ENCODE assay signal across 9 cellular contexts in genomic region chr6:150005761-150006651, GRCh38. TPM values are rescaled to one million over a fixed set of nuclear protein-coding genes. Genes with fewer than 3 reads are reported as not detected.
DNase-seq lines count a peak whose midpoint lies in the region; ATAC-seq and TF ChIP-seq lines count a peak whose summit lies in the region.
"Had no signal": no experiment of that assay in that cellular context is flagged by ENCODE, and none has a peak within 500 bp of the region (broad histone marks: within the 10 kb centered on the region; RNA-seq: fewer than 3 reads in every experiment).

No MANE protein-coding gene starts in this region.

- no peak for TF ChIP-seq POLR2A in vagina (IDR thresholded peaks at IDR 0.05)

- H3K9me3 Mint-ChIP-seq in MCF 10A (ENCODE audit: unreplicated experiment) (no peaks in the 10 kb centered on the region), mesothelial cell of epicardium (no peaks in the 10 kb centered on the region)

- no peak for ATAC-seq in Right ventricle myocardium superior (ENCODE audit: poor library complexity)
- no peak for ATAC-seq in HG02981 (IDR thresholded peaks at IDR 0.05; ENCODE audit: unreplicated experiment)

- H3K27ac Mint-ChIP-seq in MCF 10A (ENCODE audit: low read depth, unreplicated experiment) (no peak overlapping the region), mesothelial cell of epicardium (no peak overlapping the region)

- H3K4me1 Mint-ChIP-seq in MCF 10A (ENCODE audit: insufficient read depth, unreplicated experiment) (peaks cover 17% of the 10 kb centered on the region), mesothelial cell of epicardium (peaks cover 3% of the 10 kb centered on the region)

- H3K27ac ChIP-seq in left ventricle myocardium inferior (replicated peaks) = no peak overlapping the region
- H3K27ac ChIP-seq in vagina = no peak overlapping the region

- BruUV-seq in MCF 10A (replicated peaks; lab: Mats Ljungman, UMichigan) = no TSS peak

- H3K9me3 ChIP-seq in left ventricle myocardium inferior (replicated peaks) (no peaks in the 10 kb centered on the region), vagina (no peaks in the 10 kb centered on the region)

- H3K27me3 Mint-ChIP-seq in MCF 10A (ENCODE audit: insufficient read depth, unreplicated experiment) (peaks cover 15% of the 10 kb centered on the region), mesothelial cell of epicardium (ENCODE audit: low read depth) (peaks cover 85% of the 10 kb centered on the region)

- TF ChIP-seq CTCF in left ventricle myocardium inferior (IDR thresholded peaks at IDR 0.05; ENCODE audit: borderline replicate concordance) (no peak), MCF 10A (IDR thresholded peaks at IDR 0.05; ENCODE audit: unreplicated experiment) (no peak), mesothelial cell of epicardium (IDR thresholded peaks at IDR 0.05; ENCODE audit: unreplicated experiment) (no peak), vagina (IDR thresholded peaks at IDR 0.05) (no peak)

- peak overlapping the region; percentile 80 for H3K4me3 Mint-ChIP-seq in MCF 10A (ENCODE audit: unreplicated experiment)
- peak overlapping the region; percentile 84 for H3K4me3 Mint-ChIP-seq in mesothelial cell of epicardium

- H3K36me3 Mint-ChIP-seq in MCF 10A (ENCODE audit: insufficient read depth, unreplicated experiment) = no peaks in the 10 kb centered on the region
- H3K36me3 Mint-ChIP-seq in mesothelial cell of epicardium = no peaks in the 10 kb centered on the region

- H3K4me1 ChIP-seq in left ventricle myocardium inferior (peaks cover 18% of the 10 kb centered on the region), vagina (peaks cover 22% of the 10 kb centered on the region)

- intact Hi-C loops in left ventricle myocardium inferior (cut with micrococcal nuclease) (no loop called here), Right ventricle myocardium superior (cut with DNase I) (no loop called here), MCF 10A (cut with micrococcal nuclease) (loop anchor here (5.0 kb wide), 1 partner anchor 391 kb away; no protein-coding TSS in a partner anchor), vagina (cut with DNase I) (no loop called here)

- H3K4me3 ChIP-seq in left ventricle myocardium inferior (peak overlapping the region; percentile 73), vagina (peak overlapping the region; percentile 57 to 74)

- DNase-seq in left ventricle myocardium inferior = no peak
- no peak for DNase-seq in Right ventricle myocardium superior
- no peak for DNase-seq in MCF 10A (ENCODE audit: unreplicated experiment)
- DNase-seq in mesothelial cell of epicardium (ENCODE audit: low spot score in 2 of 2, unreplicated experiment in 2 of 2) = peak in 1 of 2 experiments; percentile 33
- peak; percentile 84 to 92 for DNase-seq in vagina (ENCODE audit: extremely low spot score in 2 of 2)
- no peak for DNase-seq in NCI-H748 (lab: John Stamatoyannopoulos, UW; ENCODE audit: unreplicated experiment)
- DNase-seq in dedifferentiated amniotic fluid mesenchymal stem cell (ENCODE audit: extremely low spot score) = no peak

- POLR2A ChIA-PET in MCF 10A (lab: Yijun Ruan, JAX) = no interaction called here

- CTCF ChIA-PET in MCF 10A (lab: Yijun Ruan, JAX) = interaction anchor here (0.6 kb wide), 1 partner anchor 273 kb away, joined by 3 read pairs; no protein-coding TSS in a partner anchor

- H3K36me3 ChIP-seq in left ventricle myocardium inferior = no peaks in the 10 kb centered on the region
- H3K36me3 ChIP-seq in vagina = no peaks in the 10 kb centered on the region

- H3K27me3 ChIP-seq in left ventricle myocardium inferior (ENCODE audit: low read depth) (peaks cover 85% of the 10 kb centered on the region), vagina (no peaks in the 10 kb centered on the region)

RNA-seq across cellular contexts. Expression of gene RAET1L, which starts 19.3 kb away (rescaled TPM):
- total RNA-seq in left ventricle myocardium inferior (not detected), Right ventricle myocardium superior (not detected), MCF 10A (2022) (1.2 TPM in 2 replicates), mesothelial cell of epicardium (not detected in 3 replicates), vagina (8.3 TPM)
- total RNA-seq: T-helper 2 cell treated with Interferon-gamma antibody and Interleukin-4, amounts not matched to agents 100 ng/mL and 5 ng/mL, for 36 hours had no signal

RNA-seq across cellular contexts. Expression of gene ULBP1, which starts 42.3 kb away (rescaled TPM):
- total RNA-seq in left ventricle myocardium inferior = 0.38 TPM
- 0.13 TPM for total RNA-seq in Right ventricle myocardium superior
- not detected in 2 replicates for total RNA-seq in MCF 10A (2022)
- 0.07 to 0.11 TPM (median 0.11 TPM) in 3 replicates for total RNA-seq in mesothelial cell of epicardium
- not detected for total RNA-seq in vagina

Comparison
In these comparisons a context has a peak if more than half of its experiments do, and no peak if none do; other contexts are left out.
1. DNase-seq: peak in vagina (2 of 2); none in left ventricle myocardium inferior (single experiment), Right ventricle myocardium superior (single experiment), MCF 10A (single experiment), NCI-H748 (single experiment) and dedifferentiated amniotic fluid mesenchymal stem cell (single experiment).